In the genomic region with DNA sequence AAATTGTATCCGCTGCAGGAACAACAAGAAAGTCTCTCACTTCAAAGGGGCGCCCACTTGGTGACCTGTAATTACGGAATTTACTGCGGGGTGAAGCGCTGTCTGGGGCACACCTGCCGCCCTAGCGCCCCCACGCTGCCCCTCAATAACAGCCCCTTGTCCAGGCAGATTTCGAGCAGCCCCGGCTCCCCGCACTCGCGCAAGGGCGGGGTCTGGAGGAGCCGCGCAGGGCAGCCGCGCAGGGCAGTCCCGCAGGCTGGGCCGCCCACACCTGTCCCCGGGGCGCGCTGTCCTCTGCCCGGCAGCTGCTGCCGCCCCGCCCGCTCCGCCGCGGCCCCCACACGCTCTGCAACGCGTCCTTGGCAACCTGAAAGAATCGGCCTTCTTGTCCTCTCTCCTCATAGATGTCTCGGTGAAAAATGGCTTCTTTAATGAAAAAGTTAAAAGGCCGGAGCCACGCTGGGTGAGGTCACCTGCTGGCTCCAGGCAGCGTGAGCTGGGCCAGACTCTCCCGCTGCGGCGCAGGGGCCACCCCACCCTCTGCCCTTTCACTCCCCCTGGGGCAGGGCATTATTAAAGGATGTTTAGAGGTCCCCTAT, we compare ENCODE assay signal across 10 cellular contexts.
A peak's percentile ranks its signal among the peaks of the same experiment; 100 is the strongest.
DNase-seq lines count a peak whose midpoint lies in the region; ATAC-seq and TF ChIP-seq lines count a peak whose summit lies in the region.
"Had no signal": no experiment of that assay in that cellular context is flagged by ENCODE, and none has a peak within 500 bp of the region (broad histone marks: within the 10 kb centered on the region; RNA-seq: fewer than 3 reads in every experiment).

No MANE protein-coding gene starts in this region.

- DNase-seq in COLO668 (lab: John Stamatoyannopoulos, UW; ENCODE audit: unreplicated experiment) = peak; percentile 76
- DNase-seq in PC-9 = no peak
- DNase-seq in heart left ventricle = peak in 4 of 5 donors; percentile 23 to 43 (median 34)
- DNase-seq in osteoblast (ENCODE audit: insufficient read length, low spot score, missing footprints) = peak; percentile 80
- DNase-seq in NCI-H1930 (lab: John Stamatoyannopoulos, UW) = no peak
- DNase-seq in mesenteric fat pad (ENCODE audit: low spot score) = no peak
- no peak for DNase-seq in activated T-helper 2 cell treated with anti-CD3 and anti-CD28 coated beads, Interferon-gamma antibody, Interleukin-2, Interleukin-4, amounts not matched to agents 10 μg/mL and 5 μg/mL and 100 μg/mL, durations not matched to agents 14 hours and 24 hours and 36 hours (ENCODE audit: low spot score)
- DNase-seq: CD8-positive, alpha-beta memory T cell; NCI-H446 had no signal

- H3K9me3 ChIP-seq in PC-9 (ENCODE audit: insufficient read depth, low read depth) (no peaks in the 10 kb centered on the region), heart left ventricle (no peaks in the 10 kb centered on the region), osteoblast (ENCODE audit: low read depth, low read length) (no peaks in the 10 kb centered on the region)

- no peaks in the 10 kb centered on the region for H3K36me3 Mint-ChIP-seq in activated T-helper 2 cell treated with anti-CD3 and anti-CD28 coated beads, Interferon-gamma antibody, Interleukin-2, Interleukin-4, amounts not matched to agents 10 μg/mL and 5 μg/mL and 100 μg/mL, durations not matched to agents 14 hours and 24 hours and 36 hours (ENCODE audit: low read depth)
- H3K36me3 Mint-ChIP-seq: CD8-positive, alpha-beta memory T cell had no signal

- 0 out of 2 replicates have a peak, but pooled peaks cover 3% of the 10 kb centered on the region for H3K9me2 ChIP-seq in PC-9 (ENCODE audit: insufficient read depth)

- H3K9me3 Mint-ChIP-seq in activated T-helper 2 cell treated with anti-CD3 and anti-CD28 coated beads, Interferon-gamma antibody, Interleukin-2, Interleukin-4, amounts not matched to agents 10 μg/mL and 5 μg/mL and 100 μg/mL, durations not matched to agents 14 hours and 24 hours and 36 hours = no peaks in the 10 kb centered on the region

- H3K27me3 ChIP-seq in PC-9 (ENCODE audit: insufficient read depth, low read depth) (no peaks in the 10 kb centered on the region), heart left ventricle (peaks cover 0 to 12% (median 0%) of the 10 kb centered on the region in 9 donors), osteoblast (ENCODE audit: insufficient read depth, low read length) (peaks cover 37% of the 10 kb centered on the region)

- intact Hi-C loops in PC-9 (cut with micrococcal nuclease; ENCODE audit: unreplicated experiment) (no loop called here), heart left ventricle (cut with DNase I) (loop anchor here in 2 of 10 donors (10.0 kb wide), 2 partner anchors 63 to 73 kb away; no protein-coding TSS in a partner anchor)
- intact Hi-C loops in activated T-helper 2 cell treated with anti-CD3 and anti-CD28 coated beads, Interferon-gamma antibody, Interleukin-2, Interleukin-4, amounts not matched to agents 10 μg/mL and 5 μg/mL and 100 μg/mL, durations not matched to agents 14 hours and 24 hours and 36 hours (cut with micrococcal nuclease) = no loop called here

- no peaks in the 10 kb centered on the region for H3K4me1 Mint-ChIP-seq in activated T-helper 2 cell treated with anti-CD3 and anti-CD28 coated beads, Interferon-gamma antibody, Interleukin-2, Interleukin-4, amounts not matched to agents 10 μg/mL and 5 μg/mL and 100 μg/mL, durations not matched to agents 14 hours and 24 hours and 36 hours (ENCODE audit: low read depth)
- H3K4me1 Mint-ChIP-seq: CD8-positive, alpha-beta memory T cell had no signal

- no peak overlapping the region for H3K4me3 Mint-ChIP-seq in activated T-helper 2 cell treated with anti-CD3 and anti-CD28 coated beads, Interferon-gamma antibody, Interleukin-2, Interleukin-4, amounts not matched to agents 10 μg/mL and 5 μg/mL and 100 μg/mL, durations not matched to agents 14 hours and 24 hours and 36 hours (ENCODE audit: low read depth)
- H3K4me3 Mint-ChIP-seq: CD8-positive, alpha-beta memory T cell had no signal

- no peaks in the 10 kb centered on the region for H3K36me3 ChIP-seq in PC-9 (ENCODE audit: low read depth)
- no peaks in the 10 kb centered on the region for H3K36me3 ChIP-seq in heart left ventricle
- no peaks in the 10 kb centered on the region for H3K36me3 ChIP-seq in osteoblast (ENCODE audit: insufficient read depth, low read length)

- POLR2A ChIA-PET in PC-9 (lab: Charles Lee; ENCODE audit: unreplicated experiment) = no interaction called here

- no peaks in the 10 kb centered on the region for H3K4me1 ChIP-seq in PC-9 (replicated peaks; ENCODE audit: insufficient read depth)
- H3K4me1 ChIP-seq in heart left ventricle = peaks cover 0 to 25% (median 17%) of the 10 kb centered on the region in 12 donors
- H3K4me1 ChIP-seq in osteoblast (ENCODE audit: insufficient read depth, low read length) = peaks cover 7% of the 10 kb centered on the region

- TF ChIP-seq CTCF in PC-9 (conservative IDR thresholded peaks at IDR 0.05) (no peak), heart left ventricle (IDR thresholded peaks at IDR 0.05) (no peak), osteoblast (IDR thresholded peaks at IDR 0.05; ENCODE audit: extremely low read depth, low read depth, low read length) (no peak)

- peak; percentile 37 to 74 (median 70) for ATAC-seq in heart left ventricle
- no peak for ATAC-seq in GM19328 (IDR thresholded peaks at IDR 0.05; ENCODE audit: unreplicated experiment)

- H3K27me3 Mint-ChIP-seq in activated T-helper 2 cell treated with anti-CD3 and anti-CD28 coated beads, Interferon-gamma antibody, Interleukin-2, Interleukin-4, amounts not matched to agents 10 μg/mL and 5 μg/mL and 100 μg/mL, durations not matched to agents 14 hours and 24 hours and 36 hours (ENCODE audit: low read depth) = peaks cover 46% of the 10 kb centered on the region

- no peaks in the 10 kb centered on the region for H3F3A ChIP-seq in PC-9 (ENCODE audit: insufficient read depth, low read depth)

- H3K27ac Mint-ChIP-seq in activated T-helper 2 cell treated with anti-CD3 and anti-CD28 coated beads, Interferon-gamma antibody, Interleukin-2, Interleukin-4, amounts not matched to agents 10 μg/mL and 5 μg/mL and 100 μg/mL, durations not matched to agents 14 hours and 24 hours and 36 hours = no peak overlapping the region
- H3K27ac Mint-ChIP-seq: CD8-positive, alpha-beta memory T cell had no signal

- H2AFZ ChIP-seq in PC-9 = no peak overlapping the region
- no peak overlapping the region for H2AFZ ChIP-seq in osteoblast (ENCODE audit: low read length)

- CTCF ChIA-PET in PC-9 (lab: Charles Lee) = no interaction called here

- WGBS in heart left ventricle, 4 donors = 8 to 13% (median 9%) methylated on average over 26 to 41 of the region's 41 CpGs

- H3K4me3 ChIP-seq in PC-9 (peak overlapping the region; percentile 34; the same call in 1 of the 2 replicates), heart left ventricle (peak overlapping the region in 11 of 12 donors; percentile 15 to 50 (median 44)), osteoblast (ENCODE audit: insufficient read depth, low read length) (peak overlapping the region; percentile 36)

- no peak overlapping the region for H3K27ac ChIP-seq in PC-9
- peak overlapping the region in 4 of 12 donors; percentile 37 to 69 (median 42) for H3K27ac ChIP-seq in heart left ventricle
- no peak overlapping the region for H3K27ac ChIP-seq in osteoblast (ENCODE audit: low read depth, low read length)

- H4K20me1 ChIP-seq in PC-9 (ENCODE audit: insufficient read depth) = no peaks in the 10 kb centered on the region
- no peaks in the 10 kb centered on the region for H4K20me1 ChIP-seq in osteoblast (ENCODE audit: insufficient read depth, low read length)

- H3K4me2 ChIP-seq in PC-9 (peak overlapping the region; percentile 50; the same call in 1 of the 2 replicates), osteoblast (ENCODE audit: insufficient read depth, low read length) (peak overlapping the region; percentile 47)

- no peak for TF ChIP-seq POLR2A in heart left ventricle (IDR thresholded peaks at IDR 0.05)

- no TSS peak for BruUV-seq in PC-9 (replicated peaks; lab: Mats Ljungman, UMichigan)

- H3K79me2 ChIP-seq in PC-9 (ENCODE audit: low read depth) = no peaks in the 10 kb centered on the region
- H3K79me2 ChIP-seq in osteoblast (ENCODE audit: insufficient read depth, low read length) = no peaks in the 10 kb centered on the region

Comparison
In these comparisons a context has a peak if more than half of its experiments do, and no peak if none do; other contexts are left out.
1. DNase-seq: peak in COLO668 (single experiment), heart left ventricle (4 of 5) and osteoblast (single experiment); none in PC-9 (0 of 2), NCI-H1930 (0 of 2), mesenteric fat pad (single experiment) and activated T-helper 2 cell treated with anti-CD3 and anti-CD28 coated beads, Interferon-gamma antibody, Interleukin-2, Interleukin-4, amounts not matched to agents 10 μg/mL and 5 μg/mL and 100 μg/mL, durations not matched to agents 14 hours and 24 hours and 36 hours (single experiment).
2. Peak in every context shown above with its lines, with median percentiles within 50 percentile points of each other: H3K4me3 ChIP-seq.